26 cellular contexts compared by ENCODE assay signal in genomic region chr11:111049131-111049530, GRCh38.
"Had no signal": no experiment of that assay in that cellular context is flagged by ENCODE, and none has a peak within 500 bp of the region (broad histone marks: within the 10 kb centered on the region; RNA-seq: fewer than 3 reads in every experiment).

No MANE protein-coding gene starts in this region.

- H3K4me3 Mint-ChIP-seq: immature natural killer cell; naive thymus-derived CD4-positive, alpha-beta T cell; natural killer cell treated with Interleukin-12 subunit alpha and Interleukin-12 subunit beta and Interleukin-15 and Interleukin-18, amount 100 ng/mL, for 72 hours; stimulated activated naive B cell treated with anti-CD40 and anti-IgM and Interleukin-4, amounts not matched to agents 10 μg/mL and 1 μg/mL and 100 μg/mL, for 72 hours; stimulated activated naive CD8-positive, alpha-beta T cell treated with anti-CD3 and anti-CD28 coated beads, Interleukin-15, Interleukin-2, amounts not matched to agents 100 ng/mL and 50 ng/mL, for 24 hours; type B pancreatic cell had no signal

- H3K27ac ChIP-seq: left ventricle myocardium inferior, pancreas, prostate gland, skin epidermis, tibial nerve, uterus had no signal

- H3K4me1 Mint-ChIP-seq: immature natural killer cell had no signal

- ATAC-seq: mucosa of descending colon; naive thymus-derived CD4-positive, alpha-beta T cell; natural killer cell treated with Interleukin-12 subunit alpha and Interleukin-12 subunit beta and Interleukin-15 and Interleukin-18, amount 100 ng/mL, for 72 hours; pancreas; right cardiac atrium; sciatic nerve; stimulated activated naive B cell treated with anti-CD40 and anti-IgM and Interleukin-4, amounts not matched to agents 10 μg/mL and 1 μg/mL and 100 μg/mL, for 72 hours had no signal

- H3K36me3 ChIP-seq: left ventricle myocardium inferior, pancreas, prostate gland, tibial nerve, uterus had no signal

- H3K9me3 Mint-ChIP-seq: immature natural killer cell; naive thymus-derived CD4-positive, alpha-beta T cell; natural killer cell treated with Interleukin-12 subunit alpha and Interleukin-12 subunit beta and Interleukin-15 and Interleukin-18, amount 100 ng/mL, for 72 hours; stimulated activated naive B cell treated with anti-CD40 and anti-IgM and Interleukin-4, amounts not matched to agents 10 μg/mL and 1 μg/mL and 100 μg/mL, for 72 hours; stimulated activated naive CD8-positive, alpha-beta T cell treated with anti-CD3 and anti-CD28 coated beads, Interleukin-15, Interleukin-2, amounts not matched to agents 100 ng/mL and 50 ng/mL, for 24 hours; type B pancreatic cell had no signal

- DNase-seq: hypothalamus; immature natural killer cell; left ventricle myocardium inferior; midbrain; mucosa of descending colon; naive thymus-derived CD4-positive, alpha-beta T cell; nucleus accumbens; pancreas; posterior cingulate gyrus; retina; right cardiac atrium; stimulated activated CD4-positive, alpha-beta T cell treated with anti-CD3 and anti-CD28 coated beads, Interleukin-12 subunit alpha, Interleukin-12 subunit beta, amount 100 ng/mL, for 4 hours; stimulated activated CD4-positive, alpha-beta T cell treated with anti-CD3 and anti-CD28 coated beads, Interleukin-15, amount 100 ng/mL, for 24 hours; stimulated activated CD4-positive, alpha-beta T cell treated with anti-CD3 and anti-CD28 coated beads, Interleukin-2, amount 100 ng/mL, for 24 hours; stimulated activated CD4-positive, alpha-beta T cell treated with anti-CD3 and anti-CD28 coated beads, Interleukin-4, amount 100 ng/mL, for 1 hour; stimulated activated naive B cell treated with anti-CD40 and anti-IgM and Interleukin-4, amounts not matched to agents 10 μg/mL and 1 μg/mL and 100 μg/mL, for 72 hours; substantia nigra; uterus had no signal

- H3K27me3 Mint-ChIP-seq: stimulated activated naive CD8-positive, alpha-beta T cell treated with anti-CD3 and anti-CD28 coated beads, Interleukin-15, Interleukin-2, amounts not matched to agents 100 ng/mL and 50 ng/mL, for 24 hours; type B pancreatic cell had no signal

- H3K4me3 ChIP-seq: left ventricle myocardium inferior, lung, mucosa of descending colon, pancreas, prostate gland, skin epidermis, tibial nerve, uterus had no signal

- H3K4me1 ChIP-seq: left ventricle myocardium inferior, pancreas, prostate gland, uterus had no signal

- H3K27me3 ChIP-seq: pancreas, tibial nerve, uterus had no signal

- H3K27ac Mint-ChIP-seq: immature natural killer cell; naive thymus-derived CD4-positive, alpha-beta T cell; natural killer cell treated with Interleukin-12 subunit alpha and Interleukin-12 subunit beta and Interleukin-15 and Interleukin-18, amount 100 ng/mL, for 72 hours; stimulated activated naive B cell treated with anti-CD40 and anti-IgM and Interleukin-4, amounts not matched to agents 10 μg/mL and 1 μg/mL and 100 μg/mL, for 72 hours; stimulated activated naive CD8-positive, alpha-beta T cell treated with anti-CD3 and anti-CD28 coated beads, Interleukin-15, Interleukin-2, amounts not matched to agents 100 ng/mL and 50 ng/mL, for 24 hours; type B pancreatic cell had no signal

- H3K9me3 ChIP-seq: left ventricle myocardium inferior, mucosa of descending colon, pancreas, prostate gland, tibial nerve, uterus had no signal
